ENCODE assay signal across 1 cellular context in genomic region chr16:27253526-27253930, GRCh38.
TF ChIP-seq lines count a peak whose summit lies in the region.

No MANE protein-coding gene starts in this region.

TF ChIP-seq in GM23338, 12 proteins besides CTCF, POLR2A, EP300 and RAD21 (continued from another document):
- TF ChIP-seq ZNF462 (CRISPR knock-in tag; IDR thresholded peaks at IDR 0.05), result no peak
- TF ChIP-seq NANOG (IDR thresholded peaks at IDR 0.05; ENCODE audit: borderline replicate concordance), result no peak
- no peak for TF ChIP-seq CREB1 (CRISPR knock-in tag; IDR thresholded peaks at IDR 0.05; ENCODE audit: low read depth)
- TF ChIP-seq EZH2 (IDR thresholded peaks at IDR 0.05; ENCODE audit: low read depth, unreplicated experiment), result no peak
- no peak for TF ChIP-seq STAT1 (IDR thresholded peaks at IDR 0.05; ENCODE audit: unreplicated experiment)
- no peak for TF ChIP-seq EZH2phosphoT487 (IDR thresholded peaks at IDR 0.05; ENCODE audit: unreplicated experiment)
- TF ChIP-seq POLR2AphosphoS5 (IDR thresholded peaks at IDR 0.05; ENCODE audit: low read depth), result no peak
- no peak for TF ChIP-seq REST (IDR thresholded peaks at IDR 0.05; ENCODE audit: unreplicated experiment)
- TF ChIP-seq ETS1 (IDR thresholded peaks at IDR 0.05), result no peak
- TF ChIP-seq ZNF331 (CRISPR knock-in tag; IDR thresholded peaks at IDR 0.05; ENCODE audit: low read depth), result no peak
TF ChIP-seq in GM23338: peak in this region for 0.
